7 cellular contexts compared by ENCODE assay signal in genomic region chr3:108221911-108222812, GRCh38. TPM values are rescaled to one million over a fixed set of nuclear protein-coding genes. Genes with fewer than 3 reads are reported as not detected.
DNase-seq lines count a peak whose midpoint lies in the region; ATAC-seq, FAIRE-seq and TF ChIP-seq lines count a peak whose summit lies in the region.

IFT57 (minus strand) TSS chr3:108222424; CDS start chr3:108222322, 102 bp downstream.

- TF ChIP-seq POLR2A in body of pancreas (IDR thresholded peaks at IDR 0.05): peak; percentile 85 to 97 (median 94)

- peaks cover 52% of the 10 kb centered on the region for H3K4me1 ChIP-seq in body of pancreas

- intact Hi-C loops in body of pancreas (cut with DNase I): no loop called here
- intact Hi-C loops in sciatic nerve (cut with DNase I): no loop called here

- WGBS in body of pancreas, 2 donors: 0% methylated on average over 11 to 57 of the region's 57 CpGs

- H3K36me3 ChIP-seq in body of pancreas (replicated peaks in 1 of 2; ENCODE audit: insufficient read depth in 1 of 2, low read depth in 2 of 2): no peaks in the 10 kb centered on the region

- no peaks in the 10 kb centered on the region for H3K9me3 ChIP-seq in body of pancreas

- H3K4me3 ChIP-seq in body of pancreas: peak within 1 kb of the TSS; percentile 71 to 75

- DNase-seq in NCI-H2107 (lab: John Stamatoyannopoulos, UW) (peak; percentile 97), body of pancreas (peak; percentile 97 to 99 (median 98)), iPS DF 19.7 (ENCODE audit: low read depth, low spot score) (peak; percentile 86), sciatic nerve (ENCODE audit: low spot score) (peak; percentile 98)

- H3K27ac ChIP-seq in body of pancreas: peak within 1 kb of the TSS; percentile 80 to 89 (median 82)

- no peaks in the 10 kb centered on the region for H3K27me3 ChIP-seq in body of pancreas

- TF ChIP-seq CTCF in body of pancreas (IDR thresholded peaks at IDR 0.05): peak in 1 of 7 experiments; percentile 15

- FAIRE-seq in TTC549 (lab: Jason Lieb, UNC): peak; percentile 50

- peak; percentile 90 for ATAC-seq in GM18517 (IDR thresholded peaks at IDR 0.05; ENCODE audit: unreplicated experiment)
- ATAC-seq in HG03060 (IDR thresholded peaks at IDR 0.05; ENCODE audit: low read depth, unreplicated experiment): peak; percentile 81
- peak; percentile 97 for ATAC-seq in body of pancreas
- ATAC-seq in sciatic nerve: peak; percentile 100

RNA-seq across cellular contexts. Expression of gene IFT57, which starts in this region (rescaled TPM):
- total RNA-seq in body of pancreas (10 to 100 TPM; 33.2 to 51.1 TPM), sciatic nerve (43.4 TPM)

Comparison
In these comparisons a context has a peak if more than half of its experiments do, and no peak if none do; other contexts are left out.
1. Peak in every context shown above with its lines: DNase-seq, ATAC-seq, H3K4me3 ChIP-seq and H3K27ac ChIP-seq.